Comparison of ENCODE assay signal across 24 cellular contexts in genomic region chr4:25712611-25713010, GRCh38. TPM values are rescaled to one million over a fixed set of nuclear protein-coding genes. Genes with fewer than 3 reads are reported as not detected.
"Had no signal": no experiment of that assay in that cellular context is flagged by ENCODE, and none has a peak within 500 bp of the region (broad histone marks: within the 10 kb centered on the region; RNA-seq: fewer than 3 reads in every experiment).

No MANE protein-coding gene starts in this region.

- H3K27ac Mint-ChIP-seq: nephron; progenitor cell of endocrine pancreas; stimulated activated memory B cell treated with anti-CD40 and anti-IgM and Interleukin-4, amounts not matched to agents 10 μg/mL and 1 μg/mL and 100 μg/mL, for 72 hours; stimulated activated naive CD8-positive, alpha-beta T cell treated with anti-CD3 and anti-CD28 coated beads, Interleukin-15, amount 100 ng/mL, for 72 hours; type B pancreatic cell had no signal

- H3K36me3 Mint-ChIP-seq: type B pancreatic cell had no signal

- H3K4me1 Mint-ChIP-seq: naive thymus-derived CD8-positive, alpha-beta T cell; nephron; stimulated activated memory B cell treated with anti-CD40 and anti-IgM and Interleukin-4, amounts not matched to agents 10 μg/mL and 1 μg/mL and 100 μg/mL, for 72 hours; stimulated activated naive CD8-positive, alpha-beta T cell treated with anti-CD3 and anti-CD28 coated beads, Interleukin-15, amount 100 ng/mL, for 72 hours had no signal

- H3K4me3 Mint-ChIP-seq: naive thymus-derived CD8-positive, alpha-beta T cell; nephron; stimulated activated memory B cell treated with anti-CD40 and anti-IgM and Interleukin-4, amounts not matched to agents 10 μg/mL and 1 μg/mL and 100 μg/mL, for 72 hours; stimulated activated naive CD8-positive, alpha-beta T cell treated with anti-CD3 and anti-CD28 coated beads, Interleukin-15, amount 100 ng/mL, for 72 hours; type B pancreatic cell had no signal

- ATAC-seq: mucosa of descending colon; naive thymus-derived CD8-positive, alpha-beta T cell; right lobe of liver; stimulated activated memory B cell treated with anti-CD40 and anti-IgM and Interleukin-4, amounts not matched to agents 10 μg/mL and 1 μg/mL and 100 μg/mL, for 72 hours; stimulated activated naive CD8-positive, alpha-beta T cell treated with anti-CD3 and anti-CD28 coated beads, Interleukin-15, amount 100 ng/mL, for 72 hours had no signal

- H3K27me3 Mint-ChIP-seq: progenitor cell of endocrine pancreas; stimulated activated memory B cell treated with anti-CD40 and anti-IgM and Interleukin-4, amounts not matched to agents 10 μg/mL and 1 μg/mL and 100 μg/mL, for 72 hours; stimulated activated naive CD8-positive, alpha-beta T cell treated with anti-CD3 and anti-CD28 coated beads, Interleukin-15, amount 100 ng/mL, for 72 hours; type B pancreatic cell had no signal

- DNase-seq: islet precursor cell; left ventricle myocardium inferior; midbrain; mucosa of descending colon; naive thymus-derived CD8-positive, alpha-beta T cell; ovary; right lobe of liver; stimulated activated CD4-positive, alpha-beta T cell treated with anti-CD3 and anti-CD28 coated beads, Interleukin-1b, Interleukin-23, amount 100 ng/mL, for 48 hours; stimulated activated CD4-positive, alpha-beta T cell treated with anti-CD3 and anti-CD28 coated beads, Interleukin-2, amount 100 ng/mL, for 48 hours; stimulated activated CD4-positive, alpha-beta T cell treated with anti-CD3 and anti-CD28 coated beads, Interleukin-4, amount 100 ng/mL, for 4 hours; stimulated activated CD8-positive, alpha-beta memory T cell treated with anti-CD3 and anti-CD28 coated beads, Interleukin-4, amount 100 ng/mL, for 48 hours; stimulated activated naive CD4-positive, alpha-beta T cell treated with Interleukin-2 at 50 U/mL for 16 hours; stimulated activated naive CD8-positive, alpha-beta T cell treated with anti-CD3 and anti-CD28 coated beads, Interleukin-15, amount 100 ng/mL, for 72 hours; substantia nigra; uterus had no signal

- H3K9me3 Mint-ChIP-seq: stimulated activated naive CD8-positive, alpha-beta T cell treated with anti-CD3 and anti-CD28 coated beads, Interleukin-15, amount 100 ng/mL, for 72 hours had no signal

RNA-seq across cellular contexts. Expression of gene SLC34A2, which starts 57.0 kb away (rescaled TPM):
- total RNA-seq: left ventricle myocardium inferior; mesenteric fat pad; naive thymus-derived CD8-positive, alpha-beta T cell; pulmonary artery endothelial cell; right atrium auricular region; skeletal muscle tissue; tibial nerve had no signal
